In the genomic region with DNA sequence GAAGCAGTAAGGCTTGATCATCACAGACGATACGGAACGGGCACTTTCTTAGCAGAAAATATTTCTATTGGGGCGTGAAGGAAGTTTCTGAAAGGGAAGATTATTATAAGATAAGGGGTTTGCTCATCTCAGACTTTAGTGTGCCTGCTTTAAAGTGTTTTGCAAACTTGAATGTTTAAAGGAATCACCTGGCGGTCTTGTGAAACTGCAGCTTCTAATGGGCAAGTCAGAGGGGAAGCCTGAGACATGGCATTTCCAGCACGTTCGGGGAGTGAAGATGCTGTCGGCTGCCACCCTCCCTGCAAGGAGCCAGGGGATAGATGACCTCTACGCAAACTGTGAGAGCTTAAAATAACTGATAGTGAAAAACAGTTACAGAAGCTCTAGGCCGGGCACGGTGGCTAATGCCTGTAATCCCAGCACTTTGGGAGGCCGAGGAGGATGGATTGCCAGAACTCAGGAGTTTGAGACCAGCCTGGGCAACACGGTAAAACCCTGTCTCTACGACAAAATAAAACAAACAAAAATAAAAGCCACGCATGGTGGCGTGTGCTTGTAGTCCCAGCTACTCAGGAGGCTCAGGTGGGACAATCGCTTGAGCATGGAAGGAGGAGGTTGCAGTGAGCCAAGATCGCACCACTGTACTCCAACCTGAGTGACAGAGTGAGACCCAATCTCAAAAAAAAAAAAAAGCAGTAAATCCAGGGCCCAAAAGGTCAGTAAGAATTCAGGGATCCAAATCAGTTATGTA, we compare ENCODE assay signal across 8 cellular contexts. TPM values are rescaled to one million over a fixed set of nuclear protein-coding genes. Genes with fewer than 3 reads are reported as not detected.
DNase-seq lines count a peak whose midpoint lies in the region; ATAC-seq, FAIRE-seq and TF ChIP-seq lines count a peak whose summit lies in the region.

No MANE protein-coding gene starts in this region.

- H3K4me3 ChIP-seq in heart left ventricle (peak overlapping the region; percentile 19 to 86 (median 60)), adipocyte (ENCODE audit: low read length) (peak overlapping the region; percentile 83), keratinocyte (ENCODE audit: control insufficient read depth in 2 of 3, extremely low read depth in 1 of 3, insufficient read depth in 2 of 3, low read depth in 1 of 3, low read length in 3 of 3) (peak overlapping the region; percentile 37 to 79 (median 74)), thoracic aorta (peak overlapping the region; percentile 89)

- no peaks in the 10 kb centered on the region for H4K20me1 ChIP-seq in keratinocyte (ENCODE audit: control insufficient read depth, extremely low read depth, insufficient read depth, low read length)

- H3K9me3 ChIP-seq in heart left ventricle = no peaks in the 10 kb centered on the region
- H3K9me3 ChIP-seq in adipocyte (ENCODE audit: control insufficient read depth, low read length) = no peaks in the 10 kb centered on the region
- H3K9me3 ChIP-seq in keratinocyte (ENCODE audit: control insufficient read depth, low read depth, low read length) = no peaks in the 10 kb centered on the region
- H3K9me3 ChIP-seq in thoracic aorta = no peaks in the 10 kb centered on the region

- peak overlapping the region; percentile 81 for H3K9ac ChIP-seq in adipocyte (ENCODE audit: low read length)
- peak overlapping the region; percentile 78 for H3K9ac ChIP-seq in keratinocyte (ENCODE audit: control insufficient read depth, extremely low read depth, insufficient read depth, low read length)

- H3K9me1 ChIP-seq in keratinocyte (ENCODE audit: control insufficient read depth, extremely low read depth, insufficient read depth, low read length) = no peaks in the 10 kb centered on the region

- no peak for ATAC-seq in heart left ventricle
- ATAC-seq in Right ventricle myocardium superior (ENCODE audit: poor library complexity) = no peak
- no peak for ATAC-seq in thoracic aorta (ENCODE audit: insufficient number of reproducible peaks, low FRiP score, low read depth)
- no peak for ATAC-seq in HG03378 (IDR thresholded peaks at IDR 0.05; ENCODE audit: unreplicated experiment)
- ATAC-seq in GM21723 (IDR thresholded peaks at IDR 0.05; ENCODE audit: unreplicated experiment) = no peak

- H3K27ac ChIP-seq in heart left ventricle = peak overlapping the region in 11 of 12 donors; percentile 35 to 83 (median 64)
- H3K27ac ChIP-seq in keratinocyte (ENCODE audit: control insufficient read depth, insufficient read depth, low read length) = peak overlapping the region; percentile 74
- peak overlapping the region; percentile 24 to 51 for H3K27ac ChIP-seq in thoracic aorta

- TF ChIP-seq CTCF in heart left ventricle (IDR thresholded peaks at IDR 0.05) (no peak), keratinocyte (optimal IDR thresholded peaks at IDR 0.05 in 1 of 3, IDR thresholded peaks at IDR 0.05 in 1 of 3, conservative IDR thresholded peaks at IDR 0.05 in 1 of 3; ENCODE audit: extremely low read depth in 1 of 3, insufficient read depth in 2 of 3, low read length in 3 of 3) (no peak), thoracic aorta (IDR thresholded peaks at IDR 0.05) (no peak)

- dilution Hi-C loops in keratinocyte (cut with MboI; ENCODE audit: extremely low pct_ligation_motif_present, low sequenced_read_pairs) = no loop called here

- no peak for FAIRE-seq in keratinocyte (lab: Jason Lieb, UNC)

- peaks cover 17% of the 10 kb centered on the region for H3K79me2 ChIP-seq in keratinocyte (ENCODE audit: control insufficient read depth, insufficient read depth, low read length)

- WGBS in heart left ventricle, 4 donors = 30 to 35% (median 35%) methylated on average over 18 of the region's 18 CpGs

- no peak for TF ChIP-seq POLR2A in heart left ventricle (IDR thresholded peaks at IDR 0.05)

- DNase-seq in heart left ventricle (no peak), Right ventricle myocardium superior (no peak), adipocyte (ENCODE audit: low read depth) (no peak), keratinocyte (ENCODE audit: low read depth, low spot score) (no peak), thoracic aorta (ENCODE audit: low spot score) (no peak)
- no peak for DNase-seq in activated effector memory CD4-positive, alpha-beta T cell treated with Interleukin-2 at 50 U/mL for 16 hours

- H3K4me2 ChIP-seq in keratinocyte (ENCODE audit: control insufficient read depth, extremely low read depth, insufficient read depth, low read depth, low read length) = peak overlapping the region; percentile 96

- H3K27me3 ChIP-seq in heart left ventricle (no peaks in the 10 kb centered on the region), adipocyte (replicated peaks; ENCODE audit: control insufficient read depth, insufficient read depth, low read length) (no peaks in the 10 kb centered on the region), keratinocyte (ENCODE audit: control insufficient read depth, extremely low read depth, insufficient read depth, low read length) (no peaks in the 10 kb centered on the region), thoracic aorta (replicated peaks; ENCODE audit: insufficient read depth) (no peaks in the 10 kb centered on the region)

- H3K36me3 ChIP-seq in heart left ventricle = no peaks in the 10 kb centered on the region
- no peaks in the 10 kb centered on the region for H3K36me3 ChIP-seq in adipocyte (ENCODE audit: control insufficient read depth, insufficient read depth, low read length, severe bottlenecking)
- no peaks in the 10 kb centered on the region for H3K36me3 ChIP-seq in keratinocyte (ENCODE audit: control insufficient read depth in 2 of 2, extremely low read depth in 1 of 2, insufficient read depth in 2 of 2, low read length in 2 of 2)
- no peaks in the 10 kb centered on the region for H3K36me3 ChIP-seq in thoracic aorta

- intact Hi-C loops in heart left ventricle (cut with DNase I) = loop anchor here in 5 of 10 donors (5.0 to 10.0 kb wide), 3 partner anchors 51 to 152 kb away; no protein-coding TSS in a partner anchor
- intact Hi-C loops in Right ventricle myocardium superior (cut with DNase I) = no loop called here

- H3K4me1 ChIP-seq in heart left ventricle (peaks cover 0 to 40% (median 27%) of the 10 kb centered on the region in 12 donors), adipocyte (ENCODE audit: control insufficient read depth, insufficient read depth, low read length) (peaks cover 37% of the 10 kb centered on the region), keratinocyte (ENCODE audit: control insufficient read depth, extremely low read depth, insufficient read depth, low read length) (peaks cover 31% of the 10 kb centered on the region), thoracic aorta (ENCODE audit: control insufficient read depth in 1 of 2, low read depth in 2 of 2) (peaks cover 14 to 28% of the 10 kb centered on the region in 2 donors)

- peak overlapping the region; percentile 93 for H2AFZ ChIP-seq in keratinocyte (ENCODE audit: control insufficient read depth, low read length)

RNA-seq across cellular contexts. Expression of gene KIF16B, which starts 2.3 kb away (rescaled TPM):
- total RNA-seq in heart left ventricle (10 to 100 TPM; 12.6 to 31.8 (median 17.8) TPM), Right ventricle myocardium superior (18.3 TPM), thoracic aorta (10 to 100 TPM; 16.5 to 21.3 TPM)
- polyA plus RNA-seq in heart left ventricle (10 to 100 TPM in 1 of 2 donors, 1 to 10 TPM in 1; 8.8 to 18.0 TPM), keratinocyte (14.2 to 16.1 TPM (median 15.8 TPM) in 3 replicates)
- polyA plus RNA-seq in keratinocyte (2011; ENCODE audit: low read depth) = 102 TPM
- polyA plus RNA-seq in keratinocyte (2011; cell fraction: cytosol; rRNA removed) = 14.7 and 25.7 TPM in 2 replicates
- 32.5 and 39.0 TPM in 2 replicates for polyA plus RNA-seq in keratinocyte (2011; cell fraction: nucleus; rRNA removed)
- 11.5 and 13.9 TPM in 2 replicates for polyA plus RNA-seq in keratinocyte (2012; ENCODE audit: low replicate concordance)
- 7.2 to 32.4 TPM (median 18.1 TPM) in 3 replicates for polyA minus RNA-seq in keratinocyte
- polyA minus RNA-seq in keratinocyte (2011; cell fraction: cytosol; rRNA and poly(A)+ RNA removed) = 10.2 TPM
- 23.4 and 52.4 TPM in 2 replicates for polyA minus RNA-seq in keratinocyte (2011; cell fraction: nucleus; rRNA and poly(A)+ RNA removed)
